In genomic region chr7:19747740-19748339, GRCh38 we compare ENCODE assay signal across 7 cellular contexts. TPM values are rescaled to one million over a fixed set of nuclear protein-coding genes. Genes with fewer than 3 reads are reported as not detected.
DNase-seq lines count a peak whose midpoint lies in the region; ATAC-seq and TF ChIP-seq lines count a peak whose summit lies in the region.

No MANE protein-coding gene starts in this region.

- no peaks in the 10 kb centered on the region for H3K9me3 Mint-ChIP-seq in activated T-helper 2 cell treated with anti-CD3 and anti-CD28 coated beads, Interferon-gamma antibody, Interleukin-2, Interleukin-4, amounts not matched to agents 10 μg/mL and 5 μg/mL and 100 μg/mL, durations not matched to agents 14 hours and 24 hours and 36 hours

- DNase-seq in GM12865 (ENCODE audit: low read depth): peak; percentile 43
- peak; percentile 22 for DNase-seq in IMR-90
- DNase-seq in PC-9: peak in 1 of 2 experiments; percentile 60
- no peak for DNase-seq in esophagus muscularis mucosa (ENCODE audit: extremely low spot score)
- DNase-seq in sigmoid colon: no peak
- no peak for DNase-seq in activated naive CD4-positive, alpha-beta T cell treated with Interleukin-2 at 50 U/mL for 16 hours
- DNase-seq in activated T-helper 2 cell treated with anti-CD3 and anti-CD28 coated beads, Interferon-gamma antibody, Interleukin-2, Interleukin-4, amounts not matched to agents 10 μg/mL and 5 μg/mL and 100 μg/mL, durations not matched to agents 14 hours and 24 hours and 36 hours (ENCODE audit: low spot score): no peak

- no peaks in the 10 kb centered on the region for H3K4me1 Mint-ChIP-seq in activated T-helper 2 cell treated with anti-CD3 and anti-CD28 coated beads, Interferon-gamma antibody, Interleukin-2, Interleukin-4, amounts not matched to agents 10 μg/mL and 5 μg/mL and 100 μg/mL, durations not matched to agents 14 hours and 24 hours and 36 hours (ENCODE audit: low read depth)

- POLR2A ChIA-PET in IMR-90 (lab: Charles Lee; ENCODE audit: unreplicated experiment): no interaction called here
- POLR2A ChIA-PET in PC-9 (lab: Charles Lee; ENCODE audit: unreplicated experiment): interaction anchor here (0.5 to 1.2 kb wide), 2 partner anchors 34 to 850 kb away, joined by 3 to 7 read pairs; no protein-coding TSS in a partner anchor

- no peaks in the 10 kb centered on the region for H4K20me1 ChIP-seq in IMR-90 (ENCODE audit: insufficient read depth, low read length)
- H4K20me1 ChIP-seq in PC-9 (ENCODE audit: insufficient read depth): no peaks in the 10 kb centered on the region

- peak; percentile 48 for TF ChIP-seq CTCF in GM12865 (IDR thresholded peaks at IDR 0.05; ENCODE audit: insufficient read depth, low read depth, low read length, missing control alignments)
- peak; percentile 59 for TF ChIP-seq CTCF in IMR-90 (conservative IDR thresholded peaks at IDR 0.05; ENCODE audit: low read depth, low read length)
- TF ChIP-seq CTCF in PC-9 (conservative IDR thresholded peaks at IDR 0.05): peak; percentile 94
- peak; percentile 41 to 58 (median 52) for TF ChIP-seq CTCF in esophagus muscularis mucosa (IDR thresholded peaks at IDR 0.05)
- TF ChIP-seq CTCF in sigmoid colon (IDR thresholded peaks at IDR 0.05): peak; percentile 22 to 55 (median 32)

- H2BK15ac ChIP-seq in IMR-90 (ENCODE audit: low read depth, low read length): no peak overlapping the region

- no CpG with 5 or more reads among the region's 4 CpGs for WGBS in IMR-90 (ENCODE audit: extremely low coverage in 2 of 2, insufficient read length in 1 of 2), 2 experiments
- 35% methylated on average over 4 of the region's 4 CpGs for WGBS in esophagus muscularis mucosa
- WGBS in sigmoid colon, 2 donors: 28 to 36% methylated on average over 4 of the region's 4 CpGs

- H3K9me3 ChIP-seq in IMR-90 (ENCODE audit: control insufficient read depth, insufficient read depth, low read length): no peaks in the 10 kb centered on the region
- H3K9me3 ChIP-seq in PC-9 (ENCODE audit: insufficient read depth, low read depth): peaks cover 3% of the 10 kb centered on the region; the same call in 1 of the 2 replicates
- H3K9me3 ChIP-seq in esophagus muscularis mucosa: no peaks in the 10 kb centered on the region
- H3K9me3 ChIP-seq in sigmoid colon: no peaks in the 10 kb centered on the region

- no peaks in the 10 kb centered on the region for H3K36me3 Mint-ChIP-seq in activated T-helper 2 cell treated with anti-CD3 and anti-CD28 coated beads, Interferon-gamma antibody, Interleukin-2, Interleukin-4, amounts not matched to agents 10 μg/mL and 5 μg/mL and 100 μg/mL, durations not matched to agents 14 hours and 24 hours and 36 hours (ENCODE audit: low read depth)

- no peak overlapping the region for H3K9ac ChIP-seq in IMR-90 (ENCODE audit: low read depth, low read length)

- H3K9me2 ChIP-seq in PC-9 (ENCODE audit: insufficient read depth): no peaks in the 10 kb centered on the region; the same call in 1 of the 2 replicates

- H3K36me3 ChIP-seq in IMR-90 (ENCODE audit: control insufficient read depth, insufficient read depth, low read length) (no peaks in the 10 kb centered on the region), PC-9 (ENCODE audit: low read depth) (no peaks in the 10 kb centered on the region), esophagus muscularis mucosa (no peaks in the 10 kb centered on the region), sigmoid colon (no peaks in the 10 kb centered on the region)

- H3K4me3 ChIP-seq in GM12865 (ENCODE audit: low read depth, low read length) (no peak overlapping the region), IMR-90 (ENCODE audit: insufficient read depth, low read depth, low read length) (no peak overlapping the region), PC-9 (no peak overlapping the region), esophagus muscularis mucosa (no peak overlapping the region), sigmoid colon (no peak overlapping the region)

- no peak overlapping the region for H3K18ac ChIP-seq in IMR-90 (ENCODE audit: low read depth, low read length)

- H3K4me3 Mint-ChIP-seq in activated T-helper 2 cell treated with anti-CD3 and anti-CD28 coated beads, Interferon-gamma antibody, Interleukin-2, Interleukin-4, amounts not matched to agents 10 μg/mL and 5 μg/mL and 100 μg/mL, durations not matched to agents 14 hours and 24 hours and 36 hours (ENCODE audit: low read depth): no peak overlapping the region

- BruUV-seq in IMR-90 (replicated peaks; lab: Mats Ljungman, UMichigan) (no TSS peak), PC-9 (replicated peaks; lab: Mats Ljungman, UMichigan) (no TSS peak)

- no peak overlapping the region for H4K91ac ChIP-seq in IMR-90 (ENCODE audit: insufficient read depth, low read depth, low read length)

- no peak overlapping the region for H2AK9ac ChIP-seq in IMR-90 (replicated peaks; ENCODE audit: low read depth, low read length, poor library complexity)

- no peaks in the 10 kb centered on the region for H3K27me3 ChIP-seq in IMR-90 (ENCODE audit: control insufficient read depth, insufficient read depth, low read length)
- H3K27me3 ChIP-seq in PC-9 (ENCODE audit: insufficient read depth, low read depth): no peaks in the 10 kb centered on the region
- no peaks in the 10 kb centered on the region for H3K27me3 ChIP-seq in esophagus muscularis mucosa
- no peaks in the 10 kb centered on the region for H3K27me3 ChIP-seq in sigmoid colon

- no peaks in the 10 kb centered on the region for H3K9me1 ChIP-seq in IMR-90 (ENCODE audit: insufficient read depth, low read length)

- no peak overlapping the region for H4K5ac ChIP-seq in IMR-90 (ENCODE audit: low read depth, low read length)

- dilution Hi-C loops in IMR-90 (cut with HindIII; ENCODE audit: low sequenced_read_pairs, unreplicated experiment): no loop called here

- H3K79me2 ChIP-seq in PC-9 (ENCODE audit: low read depth): no peaks in the 10 kb centered on the region

- no peak overlapping the region for H4K8ac ChIP-seq in IMR-90 (ENCODE audit: low read depth in 2 of 2, low read length in 2 of 2)

- in situ Hi-C loops in IMR-90 (cut with MboI; ENCODE audit: low sequenced_read_pairs): loop anchor here (5.0 kb wide), 1 partner anchor 849 kb away; no protein-coding TSS in a partner anchor

- H3K27me3 Mint-ChIP-seq in activated T-helper 2 cell treated with anti-CD3 and anti-CD28 coated beads, Interferon-gamma antibody, Interleukin-2, Interleukin-4, amounts not matched to agents 10 μg/mL and 5 μg/mL and 100 μg/mL, durations not matched to agents 14 hours and 24 hours and 36 hours (ENCODE audit: low read depth): no peaks in the 10 kb centered on the region

- no peak overlapping the region for H3K27ac Mint-ChIP-seq in activated T-helper 2 cell treated with anti-CD3 and anti-CD28 coated beads, Interferon-gamma antibody, Interleukin-2, Interleukin-4, amounts not matched to agents 10 μg/mL and 5 μg/mL and 100 μg/mL, durations not matched to agents 14 hours and 24 hours and 36 hours

- no peak overlapping the region for H3K14ac ChIP-seq in IMR-90 (replicated peaks; ENCODE audit: low read depth, low read length)

- TF ChIP-seq EP300 in esophagus muscularis mucosa (IDR thresholded peaks at IDR 0.05) (no peak), sigmoid colon (IDR thresholded peaks at IDR 0.05) (no peak)

- no peak overlapping the region for H2BK5ac ChIP-seq in IMR-90 (ENCODE audit: low read depth, low read length, poor library complexity, severe bottlenecking)

- intact Hi-C loops in IMR-90 (cut with micrococcal nuclease) (loop anchor here (1.0 to 5.0 kb wide), 3 partner anchors 850 to 1759 kb away; no protein-coding TSS in a partner anchor), PC-9 (cut with micrococcal nuclease; ENCODE audit: unreplicated experiment) (loop anchor here (1.0 to 5.0 kb wide), 6 partner anchors 35 to 900 kb away; partner anchors contain the start of gene MACC1), esophagus muscularis mucosa (cut with DNase I) (loop anchor here (2.0 kb wide), 1 partner anchor 851 kb away; no protein-coding TSS in a partner anchor), sigmoid colon (cut with DNase I) (no loop called here)
- intact Hi-C loops in activated T-helper 2 cell treated with anti-CD3 and anti-CD28 coated beads, Interferon-gamma antibody, Interleukin-2, Interleukin-4, amounts not matched to agents 10 μg/mL and 5 μg/mL and 100 μg/mL, durations not matched to agents 14 hours and 24 hours and 36 hours (cut with micrococcal nuclease): loop anchor here (10.0 kb wide), 1 partner anchor 567 kb away; no protein-coding TSS in a partner anchor

- H2BK20ac ChIP-seq in IMR-90 (ENCODE audit: low read depth, low read length): no peak overlapping the region

- no peaks in the 10 kb centered on the region for H3K79me1 ChIP-seq in IMR-90 (ENCODE audit: low read depth in 1 of 2, low read length in 2 of 2)

- no peak overlapping the region for H3K23ac ChIP-seq in IMR-90 (ENCODE audit: low read depth, low read length)

- H2BK120ac ChIP-seq in IMR-90 (ENCODE audit: low read depth, low read length): no peak overlapping the region

- H3K27ac ChIP-seq in IMR-90 (ENCODE audit: insufficient read depth, low read length) (no peak overlapping the region), PC-9 (no peak overlapping the region), esophagus muscularis mucosa (replicated peaks in 1 of 4) (no peak overlapping the region), sigmoid colon (no peak overlapping the region)

- no peak overlapping the region for H2AK5ac ChIP-seq in IMR-90 (ENCODE audit: low read depth, low read length)

- peak; percentile 55 for TF ChIP-seq RAD21 in IMR-90 (IDR thresholded peaks at IDR 0.05; ENCODE audit: low read length)

- CTCF ChIA-PET in IMR-90 (lab: Yijun Ruan, JAX) (interaction anchor here (0.6 to 2.0 kb wide), 16 partner anchors 11 to 896 kb away, joined by 3 to 13 read pairs (median 3); partner anchors contain the start of gene POLR1F), PC-9 (lab: Charles Lee) (interaction anchor here (0.6 to 2.4 kb wide), 17 partner anchors 22 to 1395 kb away, joined by 3 to 26 read pairs (median 5); partner anchors contain the start of gene POLR1F)

- no peaks in the 10 kb centered on the region for H3F3A ChIP-seq in PC-9 (ENCODE audit: insufficient read depth, low read depth)

- no peak for TF ChIP-seq POLR2A in IMR-90 (IDR thresholded peaks at IDR 0.05; ENCODE audit: low read depth, low read length)
- TF ChIP-seq POLR2A in esophagus muscularis mucosa (IDR thresholded peaks at IDR 0.05; ENCODE audit: low read depth): no peak
- no peak for TF ChIP-seq POLR2A in sigmoid colon (IDR thresholded peaks at IDR 0.05)

- ATAC-seq in IMR-90 (ENCODE audit: low read depth): peak; percentile 56

- no peak overlapping the region for H3K4ac ChIP-seq in IMR-90 (ENCODE audit: low read depth, low read length)

- H3K56ac ChIP-seq in IMR-90 (ENCODE audit: extremely low read depth, insufficient read depth, low read length): no peak overlapping the region

- no peaks in the 10 kb centered on the region for H3K4me1 ChIP-seq in IMR-90 (ENCODE audit: control insufficient read depth, insufficient read depth, low read length)
- 0 out of 2 replicates have a peak, but pooled peaks cover 5% of the 10 kb centered on the region for H3K4me1 ChIP-seq in PC-9 (replicated peaks; ENCODE audit: insufficient read depth)
- H3K4me1 ChIP-seq in esophagus muscularis mucosa: no peaks in the 10 kb centered on the region
- H3K4me1 ChIP-seq in sigmoid colon: no peaks in the 10 kb centered on the region

- no peak overlapping the region for H3K4me2 ChIP-seq in IMR-90 (ENCODE audit: low read depth, low read length)
- no peak overlapping the region for H3K4me2 ChIP-seq in PC-9

- H2AFZ ChIP-seq in IMR-90 (replicated peaks; ENCODE audit: low read length, poor library complexity): no peak overlapping the region
- H2AFZ ChIP-seq in PC-9: no peak overlapping the region

RNA-seq across cellular contexts. Expression of gene TMEM196, which starts 25.6 kb away (rescaled TPM):
- total RNA-seq in IMR-90 (2012; rRNA removed) (not detected in 2 replicates), PC-9 (2021) (not detected in 2 replicates), esophagus muscularis mucosa (not detected), sigmoid colon (1 to 10 TPM in 1 of 4 donors, under 1 TPM in 2, not detected in 1; 0.14 to 1.4 (median 0.16) TPM)
- polyA plus RNA-seq in IMR-90 (2012; rRNA removed) (not detected in 2 replicates), sigmoid colon (under 1 TPM in 1 of 3 donors, not detected in 2; 0.13 TPM)
- not detected in 2 replicates for polyA plus RNA-seq in IMR-90 (2012; cell fraction: cytosol; rRNA removed)
- not detected in 2 replicates for polyA plus RNA-seq in IMR-90 (2012; cell fraction: nucleus; rRNA removed; ENCODE audit: low replicate concordance)
- not detected in 2 replicates for total RNA-seq in activated T-helper 2 cell treated with anti-CD3 and anti-CD28 coated beads, Interferon-gamma antibody, Interleukin-2, Interleukin-4, amounts not matched to agents 10 μg/mL and 5 μg/mL and 100 μg/mL, durations not matched to agents 14 hours and 24 hours and 36 hours

RNA-seq across cellular contexts. Expression of gene POLR1F, which starts 39.0 kb away (rescaled TPM):
- total RNA-seq in IMR-90 (2012; rRNA removed) (16.1 and 31.7 TPM in 2 replicates), PC-9 (2021) (14.5 and 14.8 TPM in 2 replicates), esophagus muscularis mucosa (10 to 100 TPM; 12.5 to 18.7 (median 15.5) TPM), sigmoid colon (10 to 100 TPM in 3 of 4 donors, 1 to 10 TPM in 1; 9.7 to 15.6 (median 14.2) TPM)
- polyA plus RNA-seq in IMR-90 (2012; rRNA removed) (6.4 and 6.8 TPM in 2 replicates), sigmoid colon (1 to 10 TPM; 4.2 to 7.1 (median 4.2) TPM)
- 1.7 and 1.9 TPM in 2 replicates for polyA plus RNA-seq in IMR-90 (2012; cell fraction: cytosol; rRNA removed)
- 1.5 and 9.3 TPM in 2 replicates for polyA plus RNA-seq in IMR-90 (2012; cell fraction: nucleus; rRNA removed; ENCODE audit: low replicate concordance)
- 32.5 and 41.1 TPM in 2 replicates for total RNA-seq in activated T-helper 2 cell treated with anti-CD3 and anti-CD28 coated beads, Interferon-gamma antibody, Interleukin-2, Interleukin-4, amounts not matched to agents 10 μg/mL and 5 μg/mL and 100 μg/mL, durations not matched to agents 14 hours and 24 hours and 36 hours

Comparison
In these comparisons a context has a peak if more than half of its experiments do, and no peak if none do; other contexts are left out.
1. DNase-seq: peak in GM12865 (single experiment) and IMR-90 (single experiment); none in esophagus muscularis mucosa (single experiment), sigmoid colon (single experiment), activated naive CD4-positive, alpha-beta T cell treated with Interleukin-2 at 50 U/mL for 16 hours (single experiment) and activated T-helper 2 cell treated with anti-CD3 and anti-CD28 coated beads, Interferon-gamma antibody, Interleukin-2, Interleukin-4, amounts not matched to agents 10 μg/mL and 5 μg/mL and 100 μg/mL, durations not matched to agents 14 hours and 24 hours and 36 hours (single experiment).
2. CTCF ChIP-seq: peak in every context shown above with its lines; median percentile 94 in PC-9; 59 in IMR-90; 52 in esophagus muscularis mucosa; 48 in GM12865; 32 in sigmoid colon.